Comparison of ENCODE assay signal across 22 cellular contexts in the genomic region with DNA sequence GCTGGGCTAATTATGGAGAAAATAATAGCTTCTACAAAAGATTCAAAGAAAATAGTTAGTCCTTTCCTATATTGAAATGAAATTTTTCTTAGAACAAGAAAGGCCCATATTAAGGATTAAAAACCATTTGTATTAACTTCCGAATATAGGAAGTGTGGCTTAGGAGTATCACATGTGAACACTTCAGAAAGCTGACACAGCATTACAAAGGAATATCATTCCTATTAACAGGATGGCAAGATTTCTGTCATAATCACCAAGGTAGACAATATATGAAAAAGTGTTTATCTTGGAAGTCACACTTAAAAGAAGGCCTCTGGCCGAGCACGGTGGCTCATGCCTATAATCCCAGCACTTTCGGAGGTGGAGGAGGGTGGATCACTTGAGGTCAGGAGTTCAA.
"Had no signal": no experiment of that assay in that cellular context is flagged by ENCODE, and none has a peak within 500 bp of the region (broad histone marks: within the 10 kb centered on the region; RNA-seq: fewer than 3 reads in every experiment).

No MANE protein-coding gene starts in this region.

- H3K4me3 ChIP-seq: body of pancreas, breast epithelium, PC-9 had no signal

- H3K27me3 Mint-ChIP-seq: activated B cell treated with CpG ODN at 0.5 μM for 24 hours; activated CD4-positive, alpha-beta memory T cell treated with anti-CD3 and anti-CD28 coated beads, Interleukin-2, amount 10 ng/mL, durations not matched to agents 7 days and 5 days; activated CD8-positive, alpha-beta memory T cell treated with anti-CD3 and anti-CD28 coated beads, Interleukin-2, amount 10 ng/mL, durations not matched to agents 7 days and 5 days; activated naive CD8-positive, alpha-beta T cell treated with anti-CD3 and anti-CD28 coated beads for 36 hours had no signal

- H3K27me3 ChIP-seq: body of pancreas, breast epithelium had no signal

- H2AFZ ChIP-seq: PC-9 had no signal

- H3K9me3 ChIP-seq: body of pancreas, breast epithelium had no signal

- DNase-seq: activated B cell treated with CpG ODN at 0.5 μM for 24 hours; activated CD8-positive, alpha-beta memory T cell treated with anti-CD3 and anti-CD28 coated beads for 24 hours; activated CD8-positive, alpha-beta memory T cell treated with anti-CD3 and anti-CD28 coated beads, Interleukin-2, amount 50 U/mL, for 48 hours; activated naive CD4-positive, alpha-beta T cell; MM.1S; NCI-H1092; NCI-H1436 treated with DMSO at 0.1 percent for 48 hours; NCI-H2029; NCI-H2107; NCI-H510A; NK-92 treated with Interleukin-12 subunit alpha and Interleukin-12 subunit beta, amount 100 ng/mL, for 24 hours; Right ventricle myocardium superior had no signal

- H3K4me1 ChIP-seq: breast epithelium had no signal

- FAIRE-seq: astrocyte, RCC 7860 had no signal

- H3K9ac ChIP-seq: KMS-11 had no signal

- H3K4me3 Mint-ChIP-seq: activated B cell treated with CpG ODN at 0.5 μM for 24 hours; activated CD4-positive, alpha-beta memory T cell treated with anti-CD3 and anti-CD28 coated beads, Interleukin-2, amount 10 ng/mL, durations not matched to agents 7 days and 5 days; activated CD8-positive, alpha-beta memory T cell treated with anti-CD3 and anti-CD28 coated beads, Interleukin-2, amount 10 ng/mL, durations not matched to agents 7 days and 5 days; activated naive CD8-positive, alpha-beta T cell treated with anti-CD3 and anti-CD28 coated beads for 36 hours had no signal

- H3K27ac ChIP-seq: breast epithelium, KMS-11, PC-9, VCaP had no signal

- H3K27ac Mint-ChIP-seq: activated CD4-positive, alpha-beta memory T cell treated with anti-CD3 and anti-CD28 coated beads, Interleukin-2, amount 10 ng/mL, durations not matched to agents 7 days and 5 days; activated CD8-positive, alpha-beta memory T cell treated with anti-CD3 and anti-CD28 coated beads, Interleukin-2, amount 10 ng/mL, durations not matched to agents 7 days and 5 days; activated naive CD8-positive, alpha-beta T cell treated with anti-CD3 and anti-CD28 coated beads for 36 hours had no signal

- H3K9me3 Mint-ChIP-seq: activated B cell treated with CpG ODN at 0.5 μM for 24 hours; activated CD4-positive, alpha-beta memory T cell treated with anti-CD3 and anti-CD28 coated beads, Interleukin-2, amount 10 ng/mL, durations not matched to agents 7 days and 5 days; activated naive CD8-positive, alpha-beta T cell treated with anti-CD3 and anti-CD28 coated beads for 36 hours had no signal

- H3K4me2 ChIP-seq: KMS-11, PC-9 had no signal
